Comparison of ENCODE assay signal across 13 cellular contexts in genomic region chr12:102167821-102168605, GRCh38.
DNase-seq lines count a peak whose midpoint lies in the region; ATAC-seq and TF ChIP-seq lines count a peak whose summit lies in the region.
"Had no signal": no experiment of that assay in that cellular context is flagged by ENCODE, and none has a peak within 500 bp of the region (broad histone marks: within the 10 kb centered on the region; RNA-seq: fewer than 3 reads in every experiment).

No MANE protein-coding gene starts in this region.

- no peak for TF ChIP-seq CTCF in GM13976 (IDR thresholded peaks at IDR 0.05; ENCODE audit: borderline replicate concordance, control extremely low read depth, extremely low read depth, insufficient read depth, missing control alignments)

- in situ Hi-C loops in GM13976 (cut with MboI; ENCODE audit: low sequenced_read_pairs, unreplicated experiment), result no loop called here

- DNase-seq in GM13976 (ENCODE audit: low spot score) (peak; percentile 27), fibroblast of gingiva (ENCODE audit: low read depth) (peak; percentile 29), AG08396 (ENCODE audit: low spot score) (no peak), NCI-H524 (lab: John Stamatoyannopoulos, UW) (no peak)
- no peak for DNase-seq in activated effector memory CD4-positive, alpha-beta T cell treated with anti-CD3 and anti-CD28 coated beads, Interleukin-2, amount 50 U/mL, for 16 hours
- DNase-seq: activated CD4-positive, alpha-beta T cell treated with anti-CD3 and anti-CD28 coated beads for 1 hour; central memory CD4-positive, alpha-beta T cell; hippocampal formation; stimulated activated CD4-positive, alpha-beta T cell treated with anti-CD3 and anti-CD28 coated beads, Interleukin-2, amount 100 ng/mL, for 48 hours had no signal

- peak; percentile 63 for ATAC-seq in GM21360 (IDR thresholded peaks at IDR 0.05; ENCODE audit: unreplicated experiment)
- peak; percentile 70 for ATAC-seq in HG03442 (IDR thresholded peaks at IDR 0.05; ENCODE audit: unreplicated experiment)
- ATAC-seq in GM19324 (IDR thresholded peaks at IDR 0.05; ENCODE audit: low FRiP score, unreplicated experiment), result no peak
- ATAC-seq: HCT116 had no signal

Comparison
In these comparisons a context has a peak if more than half of its experiments do, and no peak if none do; other contexts are left out.
1. DNase-seq: peak in GM13976 (single experiment) and fibroblast of gingiva (single experiment); none in AG08396 (single experiment), NCI-H524 (0 of 2) and activated effector memory CD4-positive, alpha-beta T cell treated with anti-CD3 and anti-CD28 coated beads, Interleukin-2, amount 50 U/mL, for 16 hours (single experiment).